Comparison of ENCODE assay signal across 24 cellular contexts in genomic region chr4:36292551-36293188, GRCh38. TPM values are rescaled to one million over a fixed set of nuclear protein-coding genes. Genes with fewer than 3 reads are reported as not detected.
A peak's percentile ranks its signal among the peaks of the same experiment; 100 is the strongest.
DNase-seq lines count a peak whose midpoint lies in the region; ATAC-seq, FAIRE-seq and TF ChIP-seq lines count a peak whose summit lies in the region.
"Had no signal": no experiment of that assay in that cellular context is flagged by ENCODE, and none has a peak within 500 bp of the region (broad histone marks: within the 10 kb centered on the region; RNA-seq: fewer than 3 reads in every experiment).

No MANE protein-coding gene starts in this region.

- H3K4me2 ChIP-seq in astrocyte (ENCODE audit: low read length) = peak overlapping the region; percentile 56
- H3K4me2 ChIP-seq: hepatocyte had no signal

- no peak overlapping the region for H3K9ac ChIP-seq in astrocyte (ENCODE audit: low read length)

- H3K27me3 ChIP-seq in astrocyte (ENCODE audit: insufficient read depth, low read length) = no peaks in the 10 kb centered on the region
- H3K27me3 ChIP-seq in transverse colon = no peaks in the 10 kb centered on the region
- H3K27me3 ChIP-seq: esophagus muscularis mucosa, hepatocyte had no signal

- no peaks in the 10 kb centered on the region for H3K27me3 Mint-ChIP-seq in astrocyte (ENCODE audit: low read depth, unreplicated experiment)

- H3K27ac ChIP-seq in astrocyte (ENCODE audit: low read depth, low read length) = no peak overlapping the region
- no peak overlapping the region for H3K27ac ChIP-seq in transverse colon
- H3K27ac ChIP-seq: coronary artery, esophagus muscularis mucosa, hepatocyte, lower lobe of right lung had no signal

- H3K4me1 Mint-ChIP-seq in astrocyte (ENCODE audit: low read depth, unreplicated experiment) = no peaks in the 10 kb centered on the region
- H3K4me1 Mint-ChIP-seq: nephron progenitor cell had no signal

- no peak overlapping the region for H3K27ac Mint-ChIP-seq in astrocyte (ENCODE audit: unreplicated experiment)
- H3K27ac Mint-ChIP-seq: nephron progenitor cell had no signal

- no peak overlapping the region for H3K4me3 Mint-ChIP-seq in astrocyte (ENCODE audit: unreplicated experiment)
- H3K4me3 Mint-ChIP-seq: nephron progenitor cell had no signal

- 75 to 79% methylated on average over 7 of the region's 7 CpGs for WGBS in transverse colon (ENCODE audit: low coverage in 1 of 2), 2 donors

- H3K36me3 Mint-ChIP-seq in astrocyte (ENCODE audit: low read depth, unreplicated experiment) = no peaks in the 10 kb centered on the region

- intact Hi-C loops in transverse colon (cut with DNase I; ENCODE audit: low total_unique reads) (no loop called here), posterior vena cava (cut with DNase I) (no loop called here)

- H3K9me3 ChIP-seq in astrocyte (ENCODE audit: insufficient read depth, low read depth, low read length) (no peaks in the 10 kb centered on the region), transverse colon (no peaks in the 10 kb centered on the region)
- H3K9me3 ChIP-seq: esophagus muscularis mucosa, HAP-1, lower lobe of right lung had no signal

- H3K79me2 ChIP-seq in astrocyte (ENCODE audit: insufficient read depth, low read length) = no peaks in the 10 kb centered on the region
- H3K79me2 ChIP-seq: hepatocyte had no signal

- no peaks in the 10 kb centered on the region for H4K20me1 ChIP-seq in astrocyte (ENCODE audit: insufficient read depth, low read length)

- H3K4me1 ChIP-seq in astrocyte (ENCODE audit: insufficient read depth, low read length) = no peaks in the 10 kb centered on the region
- peaks cover 0 to 9% (median 0%) of the 10 kb centered on the region in 4 donors for H3K4me1 ChIP-seq in transverse colon
- H3K4me1 ChIP-seq: esophagus muscularis mucosa, HAP-1, lower lobe of right lung had no signal

- no peak overlapping the region for H3K4me3 ChIP-seq in astrocyte (ENCODE audit: insufficient read depth, low read depth, low read length)
- H3K4me3 ChIP-seq in transverse colon = no peak overlapping the region
- H3K4me3 ChIP-seq: coronary artery, esophagus muscularis mucosa, HAP-1, hepatocyte, lower lobe of right lung had no signal

- no peak for FAIRE-seq in astrocyte (lab: Jason Lieb, UNC)
- FAIRE-seq: urothelium cell line had no signal

- H2AFZ ChIP-seq in astrocyte (ENCODE audit: low read depth, low read length) = peak overlapping the region; percentile 38
- H2AFZ ChIP-seq: hepatocyte had no signal

- DNase-seq in Ammon's horn (ENCODE audit: low spot score) = peak; percentile 67
- peak; percentile 18 for DNase-seq in astrocyte (ENCODE audit: low read depth)
- peak; percentile 80 for DNase-seq in kidney glomerular epithelial cell (lab: John Stamatoyannopoulos, UW)
- DNase-seq in activated CD4-positive, alpha-beta T cell treated with anti-CD3 and anti-CD28 coated beads for 1 hour = no peak
- no peak for DNase-seq in transverse colon
- DNase-seq in SK-N-DZ (ENCODE audit: low spot score) = no peak
- no peak for DNase-seq in posterior vena cava (ENCODE audit: low spot score)
- DNase-seq: activated CD4-positive, CD25-positive, alpha-beta regulatory T cell treated with anti-CD3 and anti-CD28 coated beads, Interleukin-2, amount 50 U/mL, for 72 hours; activated T-cell treated with anti-CD3 and anti-CD28 coated beads for 4 hours; COR-L47; GDM1; lower lobe of right lung; NCI-H146; NCI-H524; nephron progenitor cell; stimulated activated CD4-positive, alpha-beta T cell treated with anti-CD3 and anti-CD28 coated beads, Interleukin-4, amount 100 ng/mL, for 24 hours; T-helper 1 cell had no signal

- TF ChIP-seq POLR2A in transverse colon (IDR thresholded peaks at IDR 0.05) = no peak

- H3K36me3 ChIP-seq in astrocyte (ENCODE audit: insufficient read depth, low read length) = no peaks in the 10 kb centered on the region
- no peaks in the 10 kb centered on the region for H3K36me3 ChIP-seq in transverse colon
- H3K36me3 ChIP-seq: esophagus muscularis mucosa, HAP-1, lower lobe of right lung had no signal

- no peak for TF ChIP-seq EP300 in transverse colon (IDR thresholded peaks at IDR 0.05; ENCODE audit: low read depth)

- TF ChIP-seq CTCF in astrocyte (IDR thresholded peaks at IDR 0.05; ENCODE audit: insufficient read depth, low read depth, low read length) (no peak), transverse colon (IDR thresholded peaks at IDR 0.05) (no peak)

- in situ Hi-C loops in transverse colon (cut with MboI; ENCODE audit: low pct_ligation_motif_present in 1 of 4, low pct_unique_long_range_greater_than_20kb in 1 of 4, low sequenced_read_pairs in 3 of 4) = no loop called here

- H3K9me3 Mint-ChIP-seq in astrocyte (ENCODE audit: unreplicated experiment) = no peaks in the 10 kb centered on the region
- H3K9me3 Mint-ChIP-seq: nephron progenitor cell had no signal

- ATAC-seq in HG03354 (IDR thresholded peaks at IDR 0.05; ENCODE audit: poor library complexity, severe bottlenecking, unreplicated experiment) = peak; percentile 44
- ATAC-seq: lower lobe of right lung, sciatic nerve had no signal

RNA-seq across cellular contexts. Expression of gene DTHD1, which starts 11.3 kb away (rescaled TPM):
- total RNA-seq in astrocyte = not detected in 2 replicates
- total RNA-seq in transverse colon = 1 to 10 TPM in 1 of 4 donors, under 1 TPM in 1, not detected in 2; 0.68 to 1.3 TPM
- polyA plus RNA-seq in SK-N-DZ (2014; cell fraction: cytosol; rRNA removed) = not detected in 2 replicates
- polyA plus RNA-seq in SK-N-DZ (2014; cell fraction: nucleus; rRNA removed) = not detected in 2 replicates
- total RNA-seq in posterior vena cava = under 1 TPM; 0.37 to 0.38 TPM
- total RNA-seq: hepatocyte had no signal
- polyA plus RNA-seq: hepatocyte had no signal

RNA-seq across cellular contexts. Expression of gene ARAP2, which starts 48.4 kb away (rescaled TPM):
- total RNA-seq in astrocyte (9.6 and 10.4 TPM in 2 replicates), transverse colon (100 to 1,000 TPM in 1 of 4 donors, 10 to 100 TPM in 3; 42.3 to 108 (median 50.3) TPM), posterior vena cava (10 to 100 TPM; 10.1 to 12.8 TPM)
- 0.13 TPM in 1 of 2 replicates, not detected in the other for polyA plus RNA-seq in SK-N-DZ (2014; cell fraction: cytosol; rRNA removed)
- 0.01 and 0.23 TPM in 2 replicates for polyA plus RNA-seq in SK-N-DZ (2014; cell fraction: nucleus; rRNA removed)

Comparison
In these comparisons a context has a peak if more than half of its experiments do, and no peak if none do; other contexts are left out.
1. DNase-seq: peak in Ammon's horn (single experiment), astrocyte (single experiment) and kidney glomerular epithelial cell (single experiment); none in activated CD4-positive, alpha-beta T cell treated with anti-CD3 and anti-CD28 coated beads for 1 hour (single experiment), transverse colon (single experiment), SK-N-DZ (single experiment) and posterior vena cava (single experiment).